8 cellular contexts compared by ENCODE assay signal in the genomic region with DNA sequence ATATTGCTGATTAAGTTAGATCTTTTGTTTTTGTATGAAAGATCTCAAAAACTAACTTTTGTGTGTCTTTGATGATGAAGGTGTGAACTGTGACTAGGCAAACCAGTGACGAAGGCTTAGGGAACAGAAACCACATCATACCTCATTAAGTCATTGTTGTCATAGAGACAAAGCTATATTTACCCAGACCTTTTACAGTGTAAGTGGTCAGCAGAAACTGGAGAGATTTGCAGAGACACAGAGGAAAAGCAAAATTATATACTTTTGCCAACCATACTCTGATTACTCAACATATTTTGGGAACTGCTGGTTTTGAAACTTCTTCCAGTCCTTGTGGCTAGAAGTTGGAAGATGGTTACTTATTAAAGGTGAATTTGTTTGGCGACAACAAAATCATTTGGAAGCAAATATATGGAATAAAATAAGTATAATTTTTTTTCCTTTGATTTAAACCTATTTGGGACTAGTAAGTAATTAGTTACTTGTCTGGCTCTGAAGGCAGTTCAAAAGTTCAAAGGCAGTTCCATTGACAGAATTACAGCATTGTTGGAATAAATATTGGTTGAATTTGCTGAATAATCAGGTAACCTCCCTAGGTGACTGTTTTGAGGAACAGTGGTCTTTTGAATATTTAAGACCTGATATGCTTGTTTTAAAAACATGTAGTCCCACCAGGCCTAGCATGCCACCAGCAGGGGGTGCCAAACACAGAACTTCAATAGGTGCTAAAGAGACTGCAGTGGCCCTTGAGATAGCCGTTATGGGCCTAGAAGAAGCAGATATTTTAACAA.
DNase-seq lines count a peak whose midpoint lies in the region; FAIRE-seq and TF ChIP-seq lines count a peak whose summit lies in the region.

No MANE protein-coding gene starts in this region.

- H3K4me3 ChIP-seq in HAP-1 (no peak overlapping the region), LNCaP clone FGC (ENCODE audit: low read depth, low read length) (no peak overlapping the region)

- H3K9me3 ChIP-seq in HAP-1, result no peaks in the 10 kb centered on the region

- H3K36me3 ChIP-seq in HAP-1 (replicated peaks), result no peaks in the 10 kb centered on the region

- TF ChIP-seq CTCF in LNCaP clone FGC (IDR thresholded peaks at IDR 0.05; ENCODE audit: control insufficient read depth, extremely low read depth, insufficient read depth), result peak; percentile 68

- no peak overlapping the region for H3K27ac Mint-ChIP-seq in T-helper 2 cell treated with Interferon-gamma antibody and Interleukin-4, amounts not matched to agents 5 μg/mL and 100 μg/mL, for 36 hours

- no peaks in the 10 kb centered on the region for H3K4me1 ChIP-seq in HAP-1

- no peak for TF ChIP-seq POLR2A in GM12891 (IDR thresholded peaks at IDR 0.05; ENCODE audit: low read depth, low read length)

- no peak overlapping the region for H3K4me3 Mint-ChIP-seq in T-helper 2 cell treated with Interferon-gamma antibody and Interleukin-4, amounts not matched to agents 5 μg/mL and 100 μg/mL, for 36 hours

- H3K36me3 Mint-ChIP-seq in T-helper 2 cell treated with Interferon-gamma antibody and Interleukin-4, amounts not matched to agents 5 μg/mL and 100 μg/mL, for 36 hours (ENCODE audit: low read depth), result no peaks in the 10 kb centered on the region

- peaks cover 4% of the 10 kb centered on the region for H3K4me1 Mint-ChIP-seq in T-helper 2 cell treated with Interferon-gamma antibody and Interleukin-4, amounts not matched to agents 5 μg/mL and 100 μg/mL, for 36 hours (ENCODE audit: low read depth)

- no peaks in the 10 kb centered on the region for H3K9me3 Mint-ChIP-seq in T-helper 2 cell treated with Interferon-gamma antibody and Interleukin-4, amounts not matched to agents 5 μg/mL and 100 μg/mL, for 36 hours

- in situ Hi-C loops in HAP-1 (cut with MboI; ENCODE audit: low sequenced_read_pairs), result loop anchor here (25.0 kb wide), 1 partner anchor 412 kb away; the partner anchor contains the start of gene SSBP2

- H3K27me3 Mint-ChIP-seq in T-helper 2 cell treated with Interferon-gamma antibody and Interleukin-4, amounts not matched to agents 5 μg/mL and 100 μg/mL, for 36 hours (ENCODE audit: low read depth), result no peaks in the 10 kb centered on the region

- H3K27me3 ChIP-seq in HAP-1 (ENCODE audit: low read depth), result no peaks in the 10 kb centered on the region

- DNase-seq in GM12891 (ENCODE audit: insufficient read length, low spot score) (no peak), HAP-1 (ENCODE audit: low spot score in 2 of 2) (peak; percentile 48 to 89), LNCaP clone FGC (ENCODE audit: low read depth) (no peak), astrocyte of the hippocampus (ENCODE audit: low read depth, low spot score) (peak; percentile 85), iris pigment epithelial cell (ENCODE audit: low read depth) (peak; percentile 64), NCI-H2196 (lab: John Stamatoyannopoulos, UW; ENCODE audit: unreplicated experiment) (no peak)
- peak; percentile 38 for DNase-seq in T-helper 2 cell treated with Interferon-gamma antibody and Interleukin-4, amounts not matched to agents 5 μg/mL and 100 μg/mL, for 36 hours (ENCODE audit: low spot score)
- peak; percentile 69 for DNase-seq in stimulated activated CD4-positive, alpha-beta T cell treated with anti-CD3 and anti-CD28 coated beads, Interleukin-4, amount 100 ng/mL, for 1 hour

- peak; percentile 91 for FAIRE-seq in GM12891 (lab: Jason Lieb, UNC)

TF ChIP-seq in GM12891, 5 proteins besides CTCF, POLR2A, EP300 and RAD21:
- TF ChIP-seq PAX5 (IDR thresholded peaks at IDR 0.05; ENCODE audit: insufficient read depth, low read length, severe bottlenecking), result no peak
- TF ChIP-seq SPI1 (IDR thresholded peaks at IDR 0.05; ENCODE audit: low read depth, low read length), result peak; percentile 92
TF ChIP-seq in GM12891: peak in this region for 1.

Comparison
In these comparisons a context has a peak if more than half of its experiments do, and no peak if none do; other contexts are left out.
1. DNase-seq: peak in HAP-1 (2 of 2), T-helper 2 cell treated with Interferon-gamma antibody and Interleukin-4, amounts not matched to agents 5 μg/mL and 100 μg/mL, for 36 hours (single experiment), astrocyte of the hippocampus (single experiment), iris pigment epithelial cell (single experiment) and stimulated activated CD4-positive, alpha-beta T cell treated with anti-CD3 and anti-CD28 coated beads, Interleukin-4, amount 100 ng/mL, for 1 hour (single experiment); none in GM12891 (single experiment), LNCaP clone FGC (single experiment) and NCI-H2196 (single experiment).